Comparison of ENCODE assay signal across 23 cellular contexts in genomic region chr7:140494877-140495276, GRCh38.
"Had no signal": no experiment of that assay in that cellular context is flagged by ENCODE, and none has a peak within 500 bp of the region (broad histone marks: within the 10 kb centered on the region; RNA-seq: fewer than 3 reads in every experiment).

No MANE protein-coding gene starts in this region.

- H3K4me1 ChIP-seq: adrenal gland, breast epithelium, prostate gland had no signal

- H3K4me1 Mint-ChIP-seq: activated T-helper 17 cell treated with anti-CD3 and anti-CD28 coated beads, Interleukin-2, amount 50 U/mL, for 72 hours; central memory CD8-positive, alpha-beta T cell; mesothelial cell of epicardium had no signal

- H3K27ac Mint-ChIP-seq: activated naive CD8-positive, alpha-beta T cell; activated T-cell treated with anti-CD3 and anti-CD28 coated beads, Interleukin-2, amount 50 U/mL, for 24 hours; activated T-helper 17 cell treated with anti-CD3 and anti-CD28 coated beads, Interleukin-2, amount 50 U/mL, for 72 hours; effector memory CD8-positive, alpha-beta T cell; mesothelial cell of epicardium; natural killer cell treated with Interleukin-12 subunit alpha and Interleukin-12 subunit beta and Interleukin-15 and Interleukin-18, amount 100 ng/mL, for 72 hours; T-cell; T-helper 2 cell treated with Interferon-gamma antibody and Interleukin-4, amounts not matched to agents 5 μg/mL and 100 μg/mL, for 36 hours; type B pancreatic cell had no signal

- H3K9me3 ChIP-seq: adrenal gland, breast epithelium, neutrophil, ovary, prostate gland, thoracic aorta had no signal

- H3K4me3 ChIP-seq: adrenal gland, breast epithelium, dorsolateral prefrontal cortex, ovary, prostate gland, thoracic aorta had no signal

- H3K27ac ChIP-seq: adrenal gland, breast epithelium, dorsolateral prefrontal cortex, neutrophil, ovary, prostate gland, thoracic aorta had no signal

- H3K36me3 ChIP-seq: adrenal gland, breast epithelium, neutrophil, ovary, prostate gland, thoracic aorta had no signal

- H3K36me3 Mint-ChIP-seq: activated naive CD8-positive, alpha-beta T cell; mesothelial cell of epicardium; natural killer cell treated with Interleukin-12 subunit alpha and Interleukin-12 subunit beta and Interleukin-15 and Interleukin-18, amount 100 ng/mL, for 72 hours; T-cell; type B pancreatic cell had no signal

- DNase-seq: activated naive CD4-positive, alpha-beta T cell; activated T-cell treated with anti-CD3 and anti-CD28 coated beads, Interleukin-2, amount 50 U/mL, for 24 hours; dorsolateral prefrontal cortex; effector memory CD8-positive, alpha-beta T cell; foreskin melanocyte; hypothalamus; ovary; stimulated activated CD4-positive, alpha-beta T cell treated with anti-CD3 and anti-CD28 coated beads, Interleukin-4, amount 100 ng/mL, for 24 hours; stimulated activated naive CD4-positive, alpha-beta T cell treated with Interleukin-2 at 50 U/mL for 16 hours; T-cell had no signal

- ATAC-seq: activated T-helper 17 cell treated with anti-CD3 and anti-CD28 coated beads, Interleukin-2, amount 50 U/mL, for 72 hours; effector memory CD8-positive, alpha-beta T cell; esophagus mucosa; natural killer cell treated with Interleukin-12 subunit alpha and Interleukin-12 subunit beta and Interleukin-15 and Interleukin-18, amount 100 ng/mL, for 72 hours; T-cell had no signal

- H3K27me3 Mint-ChIP-seq: activated naive CD8-positive, alpha-beta T cell; activated T-cell treated with anti-CD3 and anti-CD28 coated beads, Interleukin-2, amount 50 U/mL, for 24 hours; activated T-helper 17 cell treated with anti-CD3 and anti-CD28 coated beads, Interleukin-2, amount 50 U/mL, for 72 hours; central memory CD8-positive, alpha-beta T cell; effector memory CD8-positive, alpha-beta T cell; natural killer cell treated with Interleukin-12 subunit alpha and Interleukin-12 subunit beta and Interleukin-15 and Interleukin-18, amount 100 ng/mL, for 72 hours; T-cell; type B pancreatic cell had no signal

- H3K4me3 Mint-ChIP-seq: activated naive CD8-positive, alpha-beta T cell; activated T-cell treated with anti-CD3 and anti-CD28 coated beads, Interleukin-2, amount 50 U/mL, for 24 hours; activated T-helper 17 cell treated with anti-CD3 and anti-CD28 coated beads, Interleukin-2, amount 50 U/mL, for 72 hours; central memory CD8-positive, alpha-beta T cell; effector memory CD8-positive, alpha-beta T cell; mesothelial cell of epicardium; natural killer cell treated with Interleukin-12 subunit alpha and Interleukin-12 subunit beta and Interleukin-15 and Interleukin-18, amount 100 ng/mL, for 72 hours; T-cell; T-helper 2 cell treated with Interferon-gamma antibody and Interleukin-4, amounts not matched to agents 5 μg/mL and 100 μg/mL, for 36 hours; type B pancreatic cell had no signal

- H3K9me3 Mint-ChIP-seq: activated T-cell treated with anti-CD3 and anti-CD28 coated beads, Interleukin-2, amount 50 U/mL, for 24 hours; activated T-helper 17 cell treated with anti-CD3 and anti-CD28 coated beads, Interleukin-2, amount 50 U/mL, for 72 hours; central memory CD8-positive, alpha-beta T cell; effector memory CD8-positive, alpha-beta T cell; mesothelial cell of epicardium; natural killer cell treated with Interleukin-12 subunit alpha and Interleukin-12 subunit beta and Interleukin-15 and Interleukin-18, amount 100 ng/mL, for 72 hours; T-cell; T-helper 2 cell treated with Interferon-gamma antibody and Interleukin-4, amounts not matched to agents 5 μg/mL and 100 μg/mL, for 36 hours; type B pancreatic cell had no signal

- H3K27me3 ChIP-seq: adrenal gland, breast epithelium, dorsolateral prefrontal cortex, neutrophil, ovary had no signal
